29 cellular contexts compared by ENCODE assay signal in the genomic region with DNA sequence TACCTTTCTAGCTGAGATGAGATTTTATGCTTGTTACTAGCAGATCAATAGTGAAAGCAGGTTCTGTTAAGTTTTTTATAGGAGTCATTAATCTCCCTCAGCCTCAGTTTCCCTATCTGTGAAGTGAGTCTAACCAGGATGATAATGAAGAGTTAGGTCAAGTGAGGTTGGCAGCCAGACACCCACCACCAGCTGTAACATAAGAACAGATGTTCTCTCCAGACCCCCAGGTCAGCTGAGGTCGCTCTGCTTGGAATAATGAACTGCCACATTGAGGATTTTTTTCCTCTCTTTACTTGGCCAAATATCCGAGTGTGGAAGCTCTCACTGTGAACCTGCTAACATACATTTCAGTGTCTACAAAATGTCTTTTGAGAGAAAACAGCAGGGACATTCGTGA.
"Had no signal": no experiment of that assay in that cellular context is flagged by ENCODE, and none has a peak within 500 bp of the region (broad histone marks: within the 10 kb centered on the region; RNA-seq: fewer than 3 reads in every experiment).

No MANE protein-coding gene starts in this region.

- H3K4me3 ChIP-seq: ascending aorta, breast epithelium, cardiac muscle cell, colonic mucosa, heart left ventricle had no signal

- H3K9me3 Mint-ChIP-seq: activated CD4-positive, alpha-beta memory T cell treated with anti-CD3 and anti-CD28 coated beads, Interleukin-2, amount 10 ng/mL, durations not matched to agents 7 days and 5 days; activated CD4-positive, alpha-beta T cell treated with anti-CD3 and anti-CD28 coated beads, Interleukin-2, amount 10 ng/mL, durations not matched to agents 7 days and 5 days; activated naive CD4-positive, alpha-beta T cell treated with anti-CD3 and anti-CD28 coated beads, Interleukin-2, amount 10 ng/mL, durations not matched to agents 7 days and 5 days; activated naive CD4-positive, alpha-beta T cell treated with anti-CD3 and anti-CD28 coated beads, Interleukin-2, amount 50 U/mL, for 72 hours; activated T-cell treated with anti-CD3 and anti-CD28 coated beads, Interleukin-2, amount 50 U/mL, for 24 hours; activated T-cell treated with anti-CD3 and anti-CD28 coated beads, Interleukin-2, amount 50 U/mL, for 72 hours had no signal

- H3K27ac ChIP-seq: ascending aorta, breast epithelium, cardiac muscle cell, colonic mucosa, heart left ventricle had no signal

- H3K27me3 ChIP-seq: ascending aorta, breast epithelium, cardiac muscle cell, colonic mucosa, heart left ventricle had no signal

- DNase-seq: activated CD4-positive, alpha-beta memory T cell treated with anti-CD3 and anti-CD28 coated beads, Interleukin-2, amount 10 ng/mL, durations not matched to agents 7 days and 5 days; activated CD4-positive, alpha-beta T cell treated with anti-CD3 and anti-CD28 coated beads for 1 hour; activated CD4-positive, alpha-beta T cell treated with anti-CD3 and anti-CD28 coated beads for 4 hours; activated CD4-positive, alpha-beta T cell treated with anti-CD3 and anti-CD28 coated beads, Interleukin-2, amount 10 ng/mL, durations not matched to agents 7 days and 5 days; activated CD4-positive, alpha-beta T cell treated with anti-CD3 and anti-CD28 coated beads, Interleukin-2, amount 50 U/mL, for 4 hours; activated CD8-positive, alpha-beta memory T cell treated with anti-CD3 and anti-CD28 coated beads, Interleukin-2, amount 50 U/mL, for 48 hours; activated gamma-delta T cell; activated naive CD4-positive, alpha-beta T cell; activated naive CD4-positive, alpha-beta T cell treated with anti-CD3 and anti-CD28 coated beads, Interleukin-2, amount 10 ng/mL, durations not matched to agents 7 days and 5 days; activated naive CD8-positive, alpha-beta T cell treated with anti-CD3 and anti-CD28 coated beads, Interleukin-2, amount 10 ng/mL, durations not matched to agents 7 days and 5 days; activated T-cell treated with anti-CD3 and anti-CD28 coated beads for 4 hours; activated T-cell treated with anti-CD3 and anti-CD28 coated beads, Interleukin-2, amount 50 U/mL, for 24 hours; activated T-cell treated with anti-CD3 and anti-CD28 coated beads, Interleukin-2, amount 50 U/mL, for 72 hours; central memory CD4-positive, alpha-beta T cell; cerebellar nuclear complex; colonic mucosa; effector memory CD4-positive, alpha-beta T cell; endodermal cell; foreskin fibroblast; heart left ventricle; T-helper 2 cell had no signal

- H3K4me1 Mint-ChIP-seq: activated CD4-positive, alpha-beta memory T cell treated with anti-CD3 and anti-CD28 coated beads, Interleukin-2, amount 10 ng/mL, durations not matched to agents 7 days and 5 days; activated CD4-positive, alpha-beta T cell treated with anti-CD3 and anti-CD28 coated beads, Interleukin-2, amount 10 ng/mL, durations not matched to agents 7 days and 5 days; activated naive CD4-positive, alpha-beta T cell treated with anti-CD3 and anti-CD28 coated beads, Interleukin-2, amount 10 ng/mL, durations not matched to agents 7 days and 5 days; activated naive CD8-positive, alpha-beta T cell treated with anti-CD3 and anti-CD28 coated beads, Interleukin-2, amount 10 ng/mL, durations not matched to agents 7 days and 5 days had no signal

- H3K36me3 ChIP-seq: ascending aorta, breast epithelium, cardiac muscle cell, colonic mucosa, heart left ventricle had no signal

- H3K9me3 ChIP-seq: ascending aorta, breast epithelium, colonic mucosa, heart left ventricle had no signal

- ATAC-seq: activated naive CD4-positive, alpha-beta T cell treated with anti-CD3 and anti-CD28 coated beads, Interleukin-2, amount 50 U/mL, for 72 hours; activated T-cell treated with anti-CD3 and anti-CD28 coated beads, Interleukin-2, amount 50 U/mL, for 72 hours; esophagus mucosa; heart left ventricle; WTC11 had no signal

- FAIRE-seq: frontal cortex had no signal

- H3K27ac Mint-ChIP-seq: activated CD4-positive, alpha-beta memory T cell treated with anti-CD3 and anti-CD28 coated beads, Interleukin-2, amount 10 ng/mL, durations not matched to agents 7 days and 5 days; activated CD4-positive, alpha-beta T cell treated with anti-CD3 and anti-CD28 coated beads, Interleukin-2, amount 10 ng/mL, durations not matched to agents 7 days and 5 days; activated naive CD4-positive, alpha-beta T cell treated with anti-CD3 and anti-CD28 coated beads, Interleukin-2, amount 10 ng/mL, durations not matched to agents 7 days and 5 days; activated naive CD4-positive, alpha-beta T cell treated with anti-CD3 and anti-CD28 coated beads, Interleukin-2, amount 50 U/mL, for 72 hours; activated naive CD8-positive, alpha-beta T cell treated with anti-CD3 and anti-CD28 coated beads, Interleukin-2, amount 10 ng/mL, durations not matched to agents 7 days and 5 days; activated T-cell treated with anti-CD3 and anti-CD28 coated beads, Interleukin-2, amount 50 U/mL, for 24 hours; activated T-cell treated with anti-CD3 and anti-CD28 coated beads, Interleukin-2, amount 50 U/mL, for 72 hours; brain; endodermal cell; WTC11 had no signal

- H3K36me3 Mint-ChIP-seq: activated naive CD4-positive, alpha-beta T cell treated with anti-CD3 and anti-CD28 coated beads, Interleukin-2, amount 10 ng/mL, durations not matched to agents 7 days and 5 days; activated naive CD4-positive, alpha-beta T cell treated with anti-CD3 and anti-CD28 coated beads, Interleukin-2, amount 50 U/mL, for 72 hours; activated naive CD8-positive, alpha-beta T cell treated with anti-CD3 and anti-CD28 coated beads, Interleukin-2, amount 10 ng/mL, durations not matched to agents 7 days and 5 days; brain; WTC11 had no signal

- H3K4me1 ChIP-seq: breast epithelium, colonic mucosa had no signal

- H3K4me3 Mint-ChIP-seq: activated CD4-positive, alpha-beta memory T cell treated with anti-CD3 and anti-CD28 coated beads, Interleukin-2, amount 10 ng/mL, durations not matched to agents 7 days and 5 days; activated CD4-positive, alpha-beta T cell treated with anti-CD3 and anti-CD28 coated beads, Interleukin-2, amount 10 ng/mL, durations not matched to agents 7 days and 5 days; activated naive CD4-positive, alpha-beta T cell treated with anti-CD3 and anti-CD28 coated beads, Interleukin-2, amount 10 ng/mL, durations not matched to agents 7 days and 5 days; activated naive CD8-positive, alpha-beta T cell treated with anti-CD3 and anti-CD28 coated beads, Interleukin-2, amount 10 ng/mL, durations not matched to agents 7 days and 5 days; activated T-cell treated with anti-CD3 and anti-CD28 coated beads, Interleukin-2, amount 50 U/mL, for 24 hours; activated T-cell treated with anti-CD3 and anti-CD28 coated beads, Interleukin-2, amount 50 U/mL, for 72 hours; brain; endodermal cell; WTC11 had no signal

- H3K27me3 Mint-ChIP-seq: activated CD4-positive, alpha-beta memory T cell treated with anti-CD3 and anti-CD28 coated beads, Interleukin-2, amount 10 ng/mL, durations not matched to agents 7 days and 5 days; activated CD4-positive, alpha-beta T cell treated with anti-CD3 and anti-CD28 coated beads, Interleukin-2, amount 10 ng/mL, durations not matched to agents 7 days and 5 days; activated naive CD4-positive, alpha-beta T cell treated with anti-CD3 and anti-CD28 coated beads, Interleukin-2, amount 10 ng/mL, durations not matched to agents 7 days and 5 days; activated naive CD8-positive, alpha-beta T cell treated with anti-CD3 and anti-CD28 coated beads, Interleukin-2, amount 10 ng/mL, durations not matched to agents 7 days and 5 days; activated T-cell treated with anti-CD3 and anti-CD28 coated beads, Interleukin-2, amount 50 U/mL, for 24 hours had no signal
